In genomic region chr1:86926886-86927285, GRCh38 we compare ENCODE assay signal across 21 cellular contexts.
"Had no signal": no experiment of that assay in that cellular context is flagged by ENCODE, and none has a peak within 500 bp of the region (broad histone marks: within the 10 kb centered on the region; RNA-seq: fewer than 3 reads in every experiment).

No MANE protein-coding gene starts in this region.

- H3K27ac Mint-ChIP-seq: activated T-cell treated with anti-CD3 and anti-CD28 coated beads, Interleukin-2, amount 50 U/mL, for 72 hours; effector memory CD8-positive, alpha-beta T cell; memory B cell; natural killer cell had no signal

- H3K27me3 ChIP-seq: breast epithelium, gastrocnemius medialis, ovary, right lobe of liver, tibial artery, uterus had no signal

- H3K36me3 ChIP-seq: breast epithelium, gastrocnemius medialis, ovary, right lobe of liver, tibial artery, uterus had no signal

- DNase-seq: activated CD4-positive, alpha-beta T cell treated with anti-CD3 and anti-CD28 coated beads, Interleukin-2, amount 50 U/mL, for 1 hour; activated CD8-positive, alpha-beta memory T cell treated with anti-CD3 and anti-CD28 coated beads, Interleukin-2, amount 50 U/mL, for 48 hours; activated effector memory CD4-positive, alpha-beta T cell treated with anti-CD3 and anti-CD28 coated beads, Interleukin-2, amount 50 U/mL, for 16 hours; activated naive CD4-positive, alpha-beta T cell treated with anti-CD3 and anti-CD28 coated beads, Interleukin-2, amount 50 U/mL, for 16 hours; activated T-cell treated with anti-CD3 and anti-CD28 coated beads, Interleukin-2, amount 50 U/mL, for 72 hours; effector memory CD8-positive, alpha-beta T cell; gastrocnemius medialis; head of caudate nucleus; left ventricle myocardium superior; natural killer cell; ovary; right lobe of liver; stimulated activated naive CD4-positive, alpha-beta T cell; T-helper 1 cell; T1000; tibial artery; uterus had no signal

- H3K27me3 Mint-ChIP-seq: effector memory CD8-positive, alpha-beta T cell; memory B cell had no signal

- ATAC-seq: activated T-cell treated with anti-CD3 and anti-CD28 coated beads, Interleukin-2, amount 50 U/mL, for 72 hours; effector memory CD8-positive, alpha-beta T cell; gastrocnemius medialis; left ventricle myocardium superior; natural killer cell; SK-N-SH treated with all-trans-retinoic acid at 6 μM for 48 hours had no signal

- H3K27ac ChIP-seq: breast epithelium, gastrocnemius medialis, ovary, right lobe of liver, tibial artery, uterus had no signal

- H3K4me1 ChIP-seq: breast epithelium, gastrocnemius medialis, tibial artery, uterus had no signal

- H3K9me3 ChIP-seq: gastrocnemius medialis, ovary, tibial artery, uterus had no signal

- H3K4me3 ChIP-seq: breast epithelium, gastrocnemius medialis, ovary, right lobe of liver, smooth muscle cell, tibial artery, uterus had no signal

- H3K4me3 Mint-ChIP-seq: activated T-cell treated with anti-CD3 and anti-CD28 coated beads, Interleukin-2, amount 50 U/mL, for 72 hours; effector memory CD8-positive, alpha-beta T cell; memory B cell; natural killer cell had no signal
